In the genomic region with DNA sequence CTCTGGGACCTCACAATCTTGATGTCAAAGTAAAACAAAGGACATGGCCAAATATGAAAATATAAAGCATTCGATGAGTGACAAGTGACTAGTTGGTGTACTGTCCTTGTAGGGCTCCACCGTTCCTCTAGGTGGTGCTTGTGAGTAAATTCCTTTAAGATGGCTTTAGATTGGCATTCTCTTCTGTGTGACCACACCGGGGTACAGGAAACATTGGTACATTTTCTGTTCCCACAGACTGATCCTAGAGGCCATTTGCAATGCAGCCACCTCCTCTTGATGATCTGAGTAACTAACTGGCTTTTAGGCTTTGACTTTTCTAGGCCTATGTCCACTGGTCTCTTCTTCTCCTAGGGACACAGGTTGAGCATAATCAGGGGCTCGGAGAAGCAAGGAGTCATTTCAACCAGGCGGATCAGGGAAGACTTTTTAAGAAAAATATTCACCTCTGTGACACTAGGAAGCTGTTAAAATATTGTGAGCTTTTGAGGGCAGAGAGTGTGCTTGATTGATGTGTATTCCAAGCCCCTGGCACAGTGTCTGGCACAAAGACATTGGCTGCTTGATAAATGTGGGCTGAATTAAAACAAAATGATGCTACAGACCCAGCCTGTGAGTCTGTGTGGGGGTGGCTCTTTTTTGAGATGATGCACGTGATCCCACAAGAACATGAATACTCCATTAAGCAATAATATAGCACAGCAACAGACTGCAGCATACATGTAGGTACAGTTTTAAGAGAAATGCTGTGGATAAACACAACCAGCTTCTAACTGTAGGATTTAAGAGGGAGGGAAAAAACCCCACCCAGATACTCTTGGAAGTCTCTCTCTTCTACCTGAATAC, we compare ENCODE assay signal across 8 cellular contexts. TPM values are rescaled to one million over a fixed set of nuclear protein-coding genes. Genes with fewer than 3 reads are reported as not detected.
DNase-seq lines count a peak whose midpoint lies in the region; ATAC-seq and TF ChIP-seq lines count a peak whose summit lies in the region.

No MANE protein-coding gene starts in this region.

- H3K79me2 ChIP-seq in parathyroid adenoma = no peaks in the 10 kb centered on the region

- H3K4me2 ChIP-seq in parathyroid adenoma (ENCODE audit: low read length) = no peak overlapping the region

- no peaks in the 10 kb centered on the region for H3K9me3 ChIP-seq in parathyroid adenoma (ENCODE audit: control insufficient read depth, low read length)

- ATAC-seq in HG02571 (IDR thresholded peaks at IDR 0.05; ENCODE audit: unreplicated experiment) = peak; percentile 79
- peak; percentile 62 for ATAC-seq in foreskin keratinocyte

- DNase-seq in NOMO-1 treated with DMSO at 0.1 percent for 48 hours (lab: John Stamatoyannopoulos, UW; ENCODE audit: unreplicated experiment) (peak; percentile 62), NOMO-1 treated with dmso at 0.1 percent for 144 hours (lab: John Stamatoyannopoulos, UW; ENCODE audit: unreplicated experiment) (no peak), NCI-H526 (lab: John Stamatoyannopoulos, UW) (peak; percentile 73 to 88), foreskin keratinocyte (peak in 1 of 2 donors; percentile 47), NCI-H2196 (lab: John Stamatoyannopoulos, UW; ENCODE audit: unreplicated experiment) (no peak)
- peak; percentile 41 for DNase-seq in activated CD8-positive, alpha-beta memory T cell treated with anti-CD3 and anti-CD28 coated beads, Interleukin-2, amount 50 U/mL, for 4 hours

- H3K27me3 ChIP-seq in foreskin keratinocyte (no peaks in the 10 kb centered on the region), parathyroid adenoma (ENCODE audit: control insufficient read depth, insufficient read depth, low read length) (no peaks in the 10 kb centered on the region)

- H3K4me1 ChIP-seq in foreskin keratinocyte (no peaks in the 10 kb centered on the region), parathyroid adenoma (no peaks in the 10 kb centered on the region)

- no peak overlapping the region for H3K27ac ChIP-seq in foreskin keratinocyte
- no peak overlapping the region for H3K27ac ChIP-seq in parathyroid adenoma

- H3K4me3 ChIP-seq in parathyroid adenoma (ENCODE audit: low read depth, low read length) = no peak overlapping the region

- peak; percentile 76 for TF ChIP-seq CTCF in foreskin keratinocyte (conservative IDR thresholded peaks at IDR 0.05)
- TF ChIP-seq CTCF in parathyroid adenoma (IDR thresholded peaks at IDR 0.05) = peak; percentile 52

- H2AFZ ChIP-seq in parathyroid adenoma = no peak overlapping the region

- H3K9ac ChIP-seq in parathyroid adenoma = no peak overlapping the region

- H3K36me3 ChIP-seq in parathyroid adenoma (ENCODE audit: control insufficient read depth, insufficient read depth, low read length) = no peaks in the 10 kb centered on the region

RNA-seq across cellular contexts. Expression of gene EPSTI1, which starts 21.0 kb away (rescaled TPM):
- 16.0 and 26.2 TPM in 2 replicates for total RNA-seq in foreskin keratinocyte
- polyA plus RNA-seq in foreskin keratinocyte = 12.5 and 18.6 TPM in 2 replicates

RNA-seq across cellular contexts. Expression of gene DNAJC15, which starts 52.3 kb away (rescaled TPM):
- total RNA-seq in foreskin keratinocyte = 19.0 and 31.7 TPM in 2 replicates
- 26.9 and 41.9 TPM in 2 replicates for polyA plus RNA-seq in foreskin keratinocyte

Comparison
In these comparisons a context has a peak if more than half of its experiments do, and no peak if none do; other contexts are left out.
1. DNase-seq: peak in NOMO-1 treated with DMSO at 0.1 percent for 48 hours (single experiment), NCI-H526 (2 of 2) and activated CD8-positive, alpha-beta memory T cell treated with anti-CD3 and anti-CD28 coated beads, Interleukin-2, amount 50 U/mL, for 4 hours (single experiment); none in NOMO-1 treated with dmso at 0.1 percent for 144 hours (single experiment) and NCI-H2196 (single experiment).